Comparison of ENCODE assay signal across 8 cellular contexts in genomic region chr12:6538420-6539275, GRCh38. TPM values are rescaled to one million over a fixed set of nuclear protein-coding genes. Genes with fewer than 3 reads are reported as not detected.
DNase-seq lines count a peak whose midpoint lies in the region; ATAC-seq and TF ChIP-seq lines count a peak whose summit lies in the region.

No MANE protein-coding gene starts in this region.

- TF ChIP-seq CTCF in left ventricle myocardium inferior (IDR thresholded peaks at IDR 0.05; ENCODE audit: borderline replicate concordance), result no peak

- no peaks in the 10 kb centered on the region for H3K9me3 ChIP-seq in left ventricle myocardium inferior (replicated peaks)

- in situ Hi-C loops in SK-MEL-5 (cut with HindIII; ENCODE audit: low pct_unique_long_range_greater_than_20kb, low sequenced_read_pairs), result no loop called here

- peaks cover 87% of the 10 kb centered on the region for H3K4me1 ChIP-seq in left ventricle myocardium inferior

- DNase-seq in left ventricle myocardium inferior, result no peak
- no peak for DNase-seq in left cardiac atrium
- DNase-seq in SK-MEL-5 (ENCODE audit: low read depth, low spot score), result peak; percentile 60
- no peak for DNase-seq in epithelial cell of prostate (ENCODE audit: low read depth, low spot score)
- peak; percentile 29 for DNase-seq in stimulated activated CD4-positive, alpha-beta T cell treated with anti-CD3 and anti-CD28 coated beads, Interleukin-4, amount 100 ng/mL, for 24 hours
- no peak for DNase-seq in HuH-7.5 (ENCODE audit: low spot score)
- DNase-seq in ureter (ENCODE audit: low spot score), result no peak
- DNase-seq in activated effector memory CD4-positive, alpha-beta T cell treated with Interleukin-2 at 50 U/mL for 16 hours, result no peak

- peaks cover 50% of the 10 kb centered on the region for H3K36me3 ChIP-seq in left ventricle myocardium inferior

- H3K4me3 ChIP-seq in left ventricle myocardium inferior, result no peak overlapping the region

- no peak for ATAC-seq in left cardiac atrium

- H3K27me3 ChIP-seq in left ventricle myocardium inferior (ENCODE audit: low read depth), result no peaks in the 10 kb centered on the region

- intact Hi-C loops in left ventricle myocardium inferior (cut with micrococcal nuclease) (no loop called here), left cardiac atrium (cut with DNase I) (loop anchor here in 1 of 2 donors (10.0 kb wide), 1 partner anchor 204 kb away; no protein-coding TSS in a partner anchor)

- H3K27ac ChIP-seq in left ventricle myocardium inferior (replicated peaks) (peak overlapping the region; percentile 97), epithelial cell of prostate (peak overlapping the region; percentile 95)

RNA-seq across cellular contexts. Expression of gene GAPDH, which starts 4.3 kb away (rescaled TPM):
- total RNA-seq in left ventricle myocardium inferior (4,161 TPM), left cardiac atrium (1,000 to 10,000 TPM; 3,044 to 4,078 TPM), ureter (2,120 TPM)
- 9,488 and 9,829 TPM in 2 replicates for total RNA-seq in SK-MEL-5 (2014; rRNA removed; shearing (Covaris generic))
- 11,028 and 11,713 TPM in 2 replicates for polyA plus RNA-seq in SK-MEL-5 (2015; cell fraction: cytosol; rRNA removed)
- polyA plus RNA-seq in SK-MEL-5 (2015; cell fraction: nucleus; rRNA removed), result 3,036 and 3,118 TPM in 2 replicates

RNA-seq across cellular contexts. Expression of gene IFFO1, which starts 17.2 kb away (rescaled TPM):
- 14.4 TPM for total RNA-seq in left ventricle myocardium inferior
- total RNA-seq in left cardiac atrium, result 10 to 100 TPM; 18.1 to 19.5 TPM
- 6.2 and 7.5 TPM in 2 replicates for total RNA-seq in SK-MEL-5 (2014; rRNA removed; shearing (Covaris generic))
- polyA plus RNA-seq in SK-MEL-5 (2015; cell fraction: cytosol; rRNA removed), result 10.1 and 13.0 TPM in 2 replicates
- 196 and 209 TPM in 2 replicates for polyA plus RNA-seq in SK-MEL-5 (2015; cell fraction: nucleus; rRNA removed)
- total RNA-seq in ureter, result 13.7 TPM

RNA-seq across cellular contexts. Expression of gene NOP2, which starts 29.4 kb away (rescaled TPM):
- 15.3 TPM for total RNA-seq in left ventricle myocardium inferior
- 10 to 100 TPM; 16.0 to 30.5 TPM for total RNA-seq in left cardiac atrium
- total RNA-seq in SK-MEL-5 (2014; rRNA removed; shearing (Covaris generic)), result 63.6 and 77.1 TPM in 2 replicates
- polyA plus RNA-seq in SK-MEL-5 (2015; cell fraction: cytosol; rRNA removed), result 47.5 and 57.9 TPM in 2 replicates
- polyA plus RNA-seq in SK-MEL-5 (2015; cell fraction: nucleus; rRNA removed), result 687 and 761 TPM in 2 replicates
- total RNA-seq in ureter, result 51.7 TPM

RNA-seq across cellular contexts. Expression of gene NCAPD2, which starts 44.7 kb away (rescaled TPM):
- total RNA-seq in left ventricle myocardium inferior (9.2 TPM), left cardiac atrium (10 to 100 TPM; 12.4 to 15.8 TPM), ureter (24.0 TPM)
- 53.5 and 56.4 TPM in 2 replicates for total RNA-seq in SK-MEL-5 (2014; rRNA removed; shearing (Covaris generic))
- 87.3 and 123 TPM in 2 replicates for polyA plus RNA-seq in SK-MEL-5 (2015; cell fraction: cytosol; rRNA removed)
- 75.3 and 84.0 TPM in 2 replicates for polyA plus RNA-seq in SK-MEL-5 (2015; cell fraction: nucleus; rRNA removed)

RNA-seq across cellular contexts. Expression of gene MRPL51, which starts 45.6 kb away (rescaled TPM):
- total RNA-seq in left ventricle myocardium inferior (235 TPM), left cardiac atrium (100 to 1,000 TPM; 202 to 203 TPM), ureter (150 TPM)
- total RNA-seq in SK-MEL-5 (2014; rRNA removed; shearing (Covaris generic)), result 252 and 261 TPM in 2 replicates
- polyA plus RNA-seq in SK-MEL-5 (2015; cell fraction: cytosol; rRNA removed), result 92.9 and 155 TPM in 2 replicates
- 13.1 and 18.8 TPM in 2 replicates for polyA plus RNA-seq in SK-MEL-5 (2015; cell fraction: nucleus; rRNA removed)

Comparison
In these comparisons a context has a peak if more than half of its experiments do, and no peak if none do; other contexts are left out.
1. DNase-seq: peak in SK-MEL-5 (single experiment) and stimulated activated CD4-positive, alpha-beta T cell treated with anti-CD3 and anti-CD28 coated beads, Interleukin-4, amount 100 ng/mL, for 24 hours (single experiment); none in left ventricle myocardium inferior (single experiment), left cardiac atrium (single experiment), epithelial cell of prostate (single experiment), HuH-7.5 (single experiment), ureter (single experiment) and activated effector memory CD4-positive, alpha-beta T cell treated with Interleukin-2 at 50 U/mL for 16 hours (single experiment).